8 cellular contexts compared by ENCODE assay signal in the genomic region with DNA sequence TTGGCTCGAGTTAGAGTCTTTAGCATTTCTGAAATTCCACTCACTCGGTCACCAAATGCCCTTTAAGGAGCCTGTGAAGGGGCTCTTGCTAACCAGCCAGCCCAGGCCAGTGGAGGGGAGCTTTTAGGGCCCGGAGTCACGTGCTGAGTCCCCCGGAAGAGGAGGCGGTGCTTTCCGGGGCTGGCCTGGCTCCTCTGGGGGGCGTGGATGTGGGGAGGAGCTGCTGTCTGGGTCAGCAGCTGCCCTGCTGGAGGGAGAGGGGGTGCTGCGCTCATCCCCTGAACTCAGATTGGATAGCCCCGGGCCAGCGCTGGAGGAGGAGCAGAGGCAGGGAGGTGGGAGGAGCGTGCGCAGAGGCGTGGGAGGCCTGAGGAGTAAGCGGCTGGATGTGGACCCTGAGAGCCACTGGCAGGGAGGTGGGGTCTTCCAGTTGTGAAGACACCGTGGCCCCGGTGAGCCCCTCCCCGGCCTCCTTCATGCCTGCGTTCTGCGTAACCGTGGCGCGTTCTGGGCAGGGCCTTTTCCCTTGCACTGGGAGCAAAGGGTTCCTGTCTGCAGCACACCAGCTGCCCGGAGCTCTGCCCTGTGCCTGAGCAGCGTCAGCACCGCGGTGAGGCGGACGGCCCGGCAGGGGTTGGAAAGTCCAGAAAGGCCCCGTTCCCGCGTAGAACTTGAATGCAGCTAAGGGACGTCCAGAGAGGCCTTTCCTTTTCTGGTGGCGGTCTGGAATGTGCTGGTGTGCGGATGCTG. TPM values are rescaled to one million over a fixed set of nuclear protein-coding genes. Genes with fewer than 3 reads are reported as not detected.
A peak's percentile ranks its signal among the peaks of the same experiment; 100 is the strongest.
DNase-seq lines count a peak whose midpoint lies in the region; ATAC-seq, FAIRE-seq and TF ChIP-seq lines count a peak whose summit lies in the region.

No MANE protein-coding gene starts in this region.

- H3K4me3 Mint-ChIP-seq in astrocyte (ENCODE audit: unreplicated experiment), result peak overlapping the region; percentile 79

- H3K4me2 ChIP-seq in astrocyte (ENCODE audit: low read length), result peak overlapping the region; percentile 86

- H3K36me3 Mint-ChIP-seq in astrocyte (ENCODE audit: low read depth, unreplicated experiment), result peaks cover 17% of the 10 kb centered on the region

- H3K27me3 ChIP-seq in astrocyte (ENCODE audit: insufficient read depth, low read length) (no peaks in the 10 kb centered on the region), pancreas (no peaks in the 10 kb centered on the region), tibial nerve (no peaks in the 10 kb centered on the region)

- H2AFZ ChIP-seq in astrocyte (ENCODE audit: low read depth, low read length), result peak overlapping the region; percentile 20

- H3K27me3 Mint-ChIP-seq in astrocyte (ENCODE audit: low read depth, unreplicated experiment), result no peaks in the 10 kb centered on the region

- H3K27ac ChIP-seq in astrocyte (ENCODE audit: low read depth, low read length) (peak overlapping the region; percentile 44), pancreas (peak overlapping the region in 2 of 4 donors; percentile 20 to 33), tibial nerve (peak overlapping the region; percentile 58 to 86 (median 70))

- H3K4me1 Mint-ChIP-seq in astrocyte (ENCODE audit: low read depth, unreplicated experiment), result peaks cover 27% of the 10 kb centered on the region

- peak; percentile 99 for DNase-seq in AG20443 (ENCODE audit: low spot score)
- peak; percentile 32 to 69 (median 42) for DNase-seq in T-helper 1 cell
- DNase-seq in astrocyte (ENCODE audit: low read depth), result peak; percentile 91
- DNase-seq in left ventricle myocardium superior, result peak; percentile 91
- DNase-seq in pancreas, result peak; percentile 65 to 86 (median 70)
- peak; percentile 81 to 84 for DNase-seq in tibial nerve (ENCODE audit: low spot score in 2 of 2)
- DNase-seq in NOMO-1 (lab: John Stamatoyannopoulos, UW; ENCODE audit: unreplicated experiment in 2 of 2), result no peak

- H3K36me3 ChIP-seq in astrocyte (ENCODE audit: insufficient read depth, low read length), result peaks cover 2% of the 10 kb centered on the region
- H3K36me3 ChIP-seq in pancreas, result peaks cover 0 to 19% (median 6%) of the 10 kb centered on the region in 3 donors
- H3K36me3 ChIP-seq in tibial nerve, result peaks cover 9 to 28% (median 10%) of the 10 kb centered on the region in 3 donors

- H3K4me1 ChIP-seq in astrocyte (ENCODE audit: insufficient read depth, low read length) (peaks cover 18% of the 10 kb centered on the region), pancreas (peaks cover 0 to 5% (median 0%) of the 10 kb centered on the region in 3 donors), tibial nerve (peaks cover 6 to 46% (median 26%) of the 10 kb centered on the region in 4 donors)

- FAIRE-seq in astrocyte (lab: Jason Lieb, UNC), result peak; percentile 71
- peak; percentile 26 for FAIRE-seq in pancreas (lab: Jason Lieb, UNC)

- intact Hi-C loops in left ventricle myocardium superior (cut with micrococcal nuclease), result no loop called here
- intact Hi-C loops in pancreas (cut with DNase I), result no loop called here

- ATAC-seq in GM21825 (IDR thresholded peaks at IDR 0.05; ENCODE audit: unreplicated experiment), result peak; percentile 86
- ATAC-seq in left ventricle myocardium superior, result peak; percentile 97
- ATAC-seq in pancreas, result peak; percentile 64 to 95 (median 92)

- peaks cover 73% of the 10 kb centered on the region for H4K20me1 ChIP-seq in astrocyte (ENCODE audit: insufficient read depth, low read length)

- H3K9ac ChIP-seq in astrocyte (ENCODE audit: low read length), result peak overlapping the region; percentile 59

- peaks cover 90% of the 10 kb centered on the region for H3K79me2 ChIP-seq in astrocyte (ENCODE audit: insufficient read depth, low read length)

- no peak for TF ChIP-seq POLR2A in tibial nerve (IDR thresholded peaks at IDR 0.05)

- 27 to 43% methylated on average over 33 to 36 of the region's 36 CpGs for WGBS in pancreas, 2 donors
- WGBS in tibial nerve, 2 donors, result 3 to 9% methylated on average over 16 to 34 of the region's 36 CpGs

- H3K9me3 ChIP-seq in astrocyte (ENCODE audit: insufficient read depth, low read depth, low read length) (no peaks in the 10 kb centered on the region), pancreas (no peaks in the 10 kb centered on the region), tibial nerve (no peaks in the 10 kb centered on the region)

- peak; percentile 61 to 81 for TF ChIP-seq EP300 in tibial nerve (IDR thresholded peaks at IDR 0.05)

- no peak for TF ChIP-seq CTCF in astrocyte (IDR thresholded peaks at IDR 0.05; ENCODE audit: insufficient read depth, low read depth, low read length)
- TF ChIP-seq CTCF in pancreas (IDR thresholded peaks at IDR 0.05), result no peak
- TF ChIP-seq CTCF in tibial nerve (IDR thresholded peaks at IDR 0.05), result peak in 1 of 5 experiments; percentile 43

- H3K4me3 ChIP-seq in astrocyte (ENCODE audit: insufficient read depth, low read depth, low read length) (peak overlapping the region; percentile 45), pancreas (peak overlapping the region in 2 of 4 donors; percentile 14 to 30), tibial nerve (peak overlapping the region; percentile 26 to 54 (median 38))

- H3K27ac Mint-ChIP-seq in astrocyte (ENCODE audit: unreplicated experiment), result peak overlapping the region; percentile 86

- no peaks in the 10 kb centered on the region for H3K9me3 Mint-ChIP-seq in astrocyte (ENCODE audit: unreplicated experiment)

RNA-seq across cellular contexts. Expression of a gene that starts 19.7 kb away (rescaled TPM):
- 73.3 and 79.3 TPM in 2 replicates for total RNA-seq in astrocyte
- 49.6 TPM for total RNA-seq in left ventricle myocardium superior
- total RNA-seq in pancreas, result 10 to 100 TPM; 28.6 to 33.0 (median 31.8) TPM
- polyA plus RNA-seq in pancreas, result 10 to 100 TPM; 69.3 to 74.7 TPM
- total RNA-seq in tibial nerve, result 100 to 1,000 TPM in 1 of 4 donors, 10 to 100 TPM in 3; 66.2 to 140 (median 83.2) TPM

RNA-seq across cellular contexts. Expression of a gene that starts 37.6 kb away (rescaled TPM):
- total RNA-seq in astrocyte (14.2 and 14.8 TPM in 2 replicates), left ventricle myocardium superior (5.9 TPM), pancreas (10 to 100 TPM in 5 of 6 donors, 1 to 10 TPM in 1; 9.2 to 24.7 (median 12.4) TPM), tibial nerve (10 to 100 TPM; 29.8 to 72.0 (median 30.4) TPM)
- 10 to 100 TPM; 19.5 to 30.9 TPM for polyA plus RNA-seq in pancreas

Comparison
In these comparisons a context has a peak if more than half of its experiments do, and no peak if none do; other contexts are left out.
1. DNase-seq: peak in AG20443 (single experiment), T-helper 1 cell (5 of 5), astrocyte (single experiment), left ventricle myocardium superior (single experiment), pancreas (6 of 6) and tibial nerve (2 of 2); none in NOMO-1 (0 of 2).
2. Peak in every context shown above with its lines, with median percentiles within 50 percentile points of each other: ATAC-seq.